ENCODE assay signal across 1 cellular context in genomic region chr16:30602595-30603277, GRCh38.
A peak's percentile ranks its signal among the peaks of the same experiment; 100 is the strongest.
TF ChIP-seq lines count a peak whose summit lies in the region.

No MANE protein-coding gene starts in this region.

TF ChIP-seq in K562, 482 proteins besides CTCF, POLR2A, EP300 and RAD21:
- TF ChIP-seq PURB (CRISPR knock-in tag; IDR thresholded peaks at IDR 0.05; ENCODE audit: low read depth) (no peak), ZNF23 (CRISPR knock-in tag; IDR thresholded peaks at IDR 0.05) (no peak), ZNF316 (IDR thresholded peaks at IDR 0.05) (peak; percentile 58), MAFF (IDR thresholded peaks at IDR 0.05; ENCODE audit: low read length) (0 out of 2 replicates have a peak, but pooled peaks have one; percentile 1), ZNF384 (IDR thresholded peaks at IDR 0.05; ENCODE audit: low read depth, low read length) (no peak), C11orf30 (IDR thresholded peaks at IDR 0.05; ENCODE audit: low read depth) (0 out of 2 replicates have a peak, but pooled peaks have one; percentile 38), ZNF140 (CRISPR knock-in tag; IDR thresholded peaks at IDR 0.05) (no peak), VEZF1 (CRISPR knock-in tag; IDR thresholded peaks at IDR 0.05) (no peak), ZNF124 (CRISPR knock-in tag; IDR thresholded peaks at IDR 0.05) (no peak), GMEB1 (CRISPR knock-in tag; IDR thresholded peaks at IDR 0.05) (no peak)
- TF ChIP-seq, protein P1, sequence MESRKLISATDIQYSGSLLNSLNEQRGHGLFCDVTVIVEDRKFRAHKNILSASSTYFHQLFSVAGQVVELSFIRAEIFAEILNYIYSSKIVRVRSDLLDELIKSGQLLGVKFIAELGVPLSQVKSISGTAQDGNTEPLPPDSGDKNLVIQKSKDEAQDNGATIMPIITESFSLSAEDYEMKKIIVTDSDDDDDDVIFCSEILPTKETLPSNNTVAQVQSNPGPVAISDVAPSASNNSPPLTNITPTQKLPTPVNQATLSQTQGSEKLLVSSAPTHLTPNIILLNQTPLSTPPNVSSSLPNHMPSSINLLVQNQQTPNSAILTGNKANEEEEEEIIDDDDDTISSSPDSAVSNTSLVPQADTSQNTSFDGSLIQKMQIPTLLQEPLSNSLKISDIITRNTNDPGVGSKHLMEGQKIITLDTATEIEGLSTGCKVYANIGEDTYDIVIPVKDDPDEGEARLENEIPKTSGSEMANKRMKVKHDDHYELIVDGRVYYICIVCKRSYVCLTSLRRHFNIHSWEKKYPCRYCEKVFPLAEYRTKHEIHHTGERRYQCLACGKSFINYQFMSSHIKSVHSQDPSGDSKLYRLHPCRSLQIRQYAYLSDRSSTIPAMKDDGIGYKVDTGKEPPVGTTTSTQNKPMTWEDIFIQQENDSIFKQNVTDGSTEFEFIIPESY (CRISPR knock-in tag; IDR thresholded peaks at IDR 0.05): no peak
